In the genomic region with DNA sequence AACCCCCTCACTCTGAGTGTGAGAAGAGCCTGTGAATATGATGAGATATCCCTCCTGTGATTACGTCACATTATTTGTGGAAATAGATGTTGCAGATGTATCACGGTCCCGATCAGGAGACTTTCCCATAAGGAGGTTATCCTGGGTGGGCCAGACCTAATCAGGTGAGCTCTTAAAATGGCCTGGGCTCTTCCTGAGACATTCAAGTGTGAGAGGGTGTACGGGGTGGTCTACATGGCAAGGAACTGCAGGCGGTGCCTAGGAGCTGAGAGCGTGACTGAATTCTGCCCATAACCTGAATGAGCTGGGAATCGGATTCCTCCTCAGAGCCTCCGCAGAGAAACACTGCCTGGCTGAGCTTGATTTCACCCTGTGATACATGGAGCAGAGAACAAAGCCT, we compare ENCODE assay signal across 34 cellular contexts. TPM values are rescaled to one million over a fixed set of nuclear protein-coding genes. Genes with fewer than 3 reads are reported as not detected.
"Had no signal": no experiment of that assay in that cellular context is flagged by ENCODE, and none has a peak within 500 bp of the region (broad histone marks: within the 10 kb centered on the region; RNA-seq: fewer than 3 reads in every experiment).

No MANE protein-coding gene starts in this region.

- H3K4me1 ChIP-seq: adrenal gland, body of pancreas, esophagus muscularis mucosa, foreskin keratinocyte, heart left ventricle, left lung, lower lobe of right lung, sigmoid colon, upper lobe of left lung, vagina had no signal

- H3K27ac ChIP-seq: adrenal gland, body of pancreas, cardiac muscle cell, esophagus muscularis mucosa, foreskin keratinocyte, heart left ventricle, left lung, lower lobe of right lung, sigmoid colon, upper lobe of left lung, vagina had no signal

- DNase-seq: activated B cell treated with CpG ODN at 0.5 μM for 24 hours; activated effector memory CD4-positive, alpha-beta T cell treated with anti-CD3 and anti-CD28 coated beads, Interleukin-2, amount 50 U/mL, for 16 hours; activated naive CD4-positive, alpha-beta T cell treated with anti-CD3 and anti-CD28 coated beads for 36 hours; activated naive CD8-positive, alpha-beta T cell treated with anti-CD3 and anti-CD28 coated beads for 36 hours; activated T-cell treated with anti-CD3 and anti-CD28 coated beads, Interleukin-2, amount 50 U/mL, for 1 hour; aorta; body of pancreas; effector CD4-positive, alpha-beta T cell; foreskin keratinocyte; heart left ventricle; hypothalamus; kidney glomerular epithelial cell; lower lobe of right lung; mesendoderm; mucosa of descending colon; sigmoid colon; small intestine; stimulated activated CD4-positive, alpha-beta T cell treated with anti-CD3 and anti-CD28 coated beads, Interleukin-1b, Interleukin-23, amount 100 ng/mL, for 48 hours; stimulated activated CD4-positive, alpha-beta T cell treated with anti-CD3 and anti-CD28 coated beads, Interleukin-4, amount 100 ng/mL, for 4 hours; stimulated activated CD8-positive, alpha-beta memory T cell treated with anti-CD3 and anti-CD28 coated beads, Interleukin-4, amount 100 ng/mL, for 48 hours; stimulated activated naive CD8-positive, alpha-beta T cell treated with anti-CD3 and anti-CD28 coated beads, Interleukin-15, amount 100 ng/mL, for 72 hours; substantia nigra; T-helper 17 cell; T1000; upper lobe of left lung had no signal

- H3K9me3 ChIP-seq: adrenal gland, body of pancreas, esophagus muscularis mucosa, heart left ventricle, left lung, lower lobe of right lung, mucosa of descending colon, sigmoid colon, upper lobe of left lung, vagina had no signal

- H3K36me3 ChIP-seq: adrenal gland, cardiac muscle cell, esophagus muscularis mucosa, heart left ventricle, left lung, lower lobe of right lung, sigmoid colon, upper lobe of left lung, vagina had no signal

- ATAC-seq: body of pancreas; foreskin keratinocyte; heart left ventricle; left lung; lower lobe of right lung; mucosa of descending colon; natural killer cell treated with Interleukin-12 subunit alpha and Interleukin-12 subunit beta and Interleukin-15 and Interleukin-18, amount 100 ng/mL, for 72 hours; stimulated activated memory B cell treated with anti-CD40 and anti-IgM and Interleukin-4, amounts not matched to agents 10 μg/mL and 1 μg/mL and 100 μg/mL, for 72 hours; stimulated activated naive CD8-positive, alpha-beta T cell treated with anti-CD3 and anti-CD28 coated beads, Interleukin-15, amount 100 ng/mL, for 72 hours; T-helper 17 cell had no signal

- H3K4me3 ChIP-seq: adrenal gland, body of pancreas, cardiac muscle cell, esophagus muscularis mucosa, heart left ventricle, left lung, lower lobe of right lung, mucosa of descending colon, sigmoid colon, upper lobe of left lung, vagina had no signal

- FAIRE-seq: small intestine had no signal

- H3K27me3 ChIP-seq: body of pancreas, esophagus muscularis mucosa, foreskin keratinocyte, left lung, sigmoid colon, upper lobe of left lung, vagina had no signal

RNA-seq across cellular contexts. Expression of a gene that starts 12.9 kb away (rescaled TPM):
- total RNA-seq: activated B cell treated with CpG ODN at 0.5 μM for 24 hours; activated naive CD4-positive, alpha-beta T cell treated with anti-CD3 and anti-CD28 coated beads for 36 hours; activated T-helper 1 cell treated with anti-CD3 and anti-CD28 coated beads, Interleukin-12 subunit alpha, Interleukin-12 subunit beta, Interleukin-2, Interleukin-4 antibody, amounts not matched to agents 30 ng/mL and 10 ng/mL and 1 ng/mL, durations not matched to agents 14 hours and 24 hours and 36 hours; adrenal gland; aorta; body of pancreas; esophagus muscularis mucosa; foreskin keratinocyte; heart left ventricle; left lung; lower lobe of right lung; mucosa of descending colon; natural killer cell treated with Interleukin-12 subunit alpha and Interleukin-12 subunit beta and Interleukin-15 and Interleukin-18, amount 100 ng/mL, for 72 hours; omental fat pad; sigmoid colon; T-helper 17 cell; upper lobe of left lung; vagina had no signal
- polyA plus RNA-seq: adrenal gland, aorta, foreskin keratinocyte, heart left ventricle, sigmoid colon had no signal

RNA-seq across cellular contexts. Expression of a gene that starts 14.8 kb away (rescaled TPM):
- total RNA-seq: activated B cell treated with CpG ODN at 0.5 μM for 24 hours; activated naive CD4-positive, alpha-beta T cell treated with anti-CD3 and anti-CD28 coated beads for 36 hours; activated T-helper 1 cell treated with anti-CD3 and anti-CD28 coated beads, Interleukin-12 subunit alpha, Interleukin-12 subunit beta, Interleukin-2, Interleukin-4 antibody, amounts not matched to agents 30 ng/mL and 10 ng/mL and 1 ng/mL, durations not matched to agents 14 hours and 24 hours and 36 hours; adrenal gland; aorta; body of pancreas; esophagus muscularis mucosa; foreskin keratinocyte; heart left ventricle; left lung; lower lobe of right lung; mucosa of descending colon; natural killer cell treated with Interleukin-12 subunit alpha and Interleukin-12 subunit beta and Interleukin-15 and Interleukin-18, amount 100 ng/mL, for 72 hours; omental fat pad; sigmoid colon; T-helper 17 cell; upper lobe of left lung; vagina had no signal
- polyA plus RNA-seq: adrenal gland, aorta, foreskin keratinocyte, heart left ventricle, sigmoid colon had no signal
